Comparison of ENCODE assay signal across 2 cellular contexts in the genomic region with DNA sequence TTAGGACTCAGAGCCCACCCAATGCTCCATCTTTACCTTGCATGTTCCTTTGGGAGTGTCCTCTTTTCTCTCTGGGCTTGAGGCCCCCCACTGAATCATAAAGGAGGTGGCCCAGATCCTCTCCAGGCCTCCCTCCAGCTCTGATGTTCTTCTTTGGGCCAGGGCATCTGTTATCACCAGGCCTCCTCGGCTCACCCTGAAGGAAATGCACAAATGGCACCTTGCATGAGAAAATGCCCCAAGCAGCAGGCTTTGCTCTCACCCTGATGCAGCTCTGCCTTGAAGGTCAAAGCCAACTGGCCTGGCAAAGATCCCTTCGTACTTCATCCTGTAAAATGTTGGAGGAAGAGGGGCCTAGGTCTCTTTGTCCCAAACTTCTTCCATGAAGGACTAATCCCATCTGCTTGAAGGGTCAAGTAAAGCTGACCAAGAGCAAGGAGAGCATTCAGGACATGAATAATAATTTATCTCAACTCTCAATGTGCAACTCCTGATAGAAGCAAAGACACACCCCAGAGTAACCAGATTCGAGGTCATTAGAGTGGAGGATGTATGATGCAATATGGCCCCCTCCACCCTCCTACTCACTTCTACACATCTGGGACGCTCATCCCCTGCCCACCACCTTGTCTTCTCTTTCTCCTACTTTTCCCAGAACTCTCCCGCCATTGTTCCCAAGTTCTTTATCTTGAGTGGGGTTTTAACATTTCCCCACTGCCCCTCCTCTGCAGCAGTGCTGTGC.
A peak's percentile ranks its signal among the peaks of the same experiment; 100 is the strongest.
TF ChIP-seq lines count a peak whose summit lies in the region.

No MANE protein-coding gene starts in this region.

TF ChIP-seq in HepG2, 621 proteins besides CTCF, POLR2A, EP300 and RAD21:
- TF ChIP-seq ZFP37 (CRISPR knock-in tag; IDR thresholded peaks at IDR 0.05; ENCODE audit: borderline replicate concordance) = no peak
- TF ChIP-seq KAT7 (CRISPR knock-in tag; IDR thresholded peaks at IDR 0.05; ENCODE audit: borderline replicate concordance) = no peak
- TF ChIP-seq, protein P1, sequence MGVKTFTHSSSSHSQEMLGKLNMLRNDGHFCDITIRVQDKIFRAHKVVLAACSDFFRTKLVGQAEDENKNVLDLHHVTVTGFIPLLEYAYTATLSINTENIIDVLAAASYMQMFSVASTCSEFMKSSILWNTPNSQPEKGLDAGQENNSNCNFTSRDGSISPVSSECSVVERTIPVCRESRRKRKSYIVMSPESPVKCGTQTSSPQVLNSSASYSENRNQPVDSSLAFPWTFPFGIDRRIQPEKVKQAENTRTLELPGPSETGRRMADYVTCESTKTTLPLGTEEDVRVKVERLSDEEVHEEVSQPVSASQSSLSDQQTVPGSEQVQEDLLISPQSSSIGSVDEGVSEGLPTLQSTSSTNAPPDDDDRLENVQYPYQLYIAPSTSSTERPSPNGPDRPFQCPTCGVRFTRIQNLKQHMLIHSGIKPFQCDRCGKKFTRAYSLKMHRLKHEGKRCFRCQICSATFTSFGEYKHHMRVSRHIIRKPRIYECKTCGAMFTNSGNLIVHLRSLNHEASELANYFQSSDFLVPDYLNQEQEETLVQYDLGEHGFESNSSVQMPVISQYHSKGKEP (CRISPR knock-in tag; IDR thresholded peaks at IDR 0.05) = no peak
- 0 out of 2 replicates have a peak, but pooled peaks have one; percentile 11 for TF ChIP-seq ATF7 (IDR thresholded peaks at IDR 0.05)
- no peak for TF ChIP-seq ATF7 (CRISPR knock-in tag; IDR thresholded peaks at IDR 0.05)
- no peak for TF ChIP-seq ZNF367 (CRISPR knock-in tag; IDR thresholded peaks at IDR 0.05; ENCODE audit: borderline replicate concordance)
- peak; percentile 35; the same call in 1 of the 2 replicates for TF ChIP-seq CEBPB (IDR thresholded peaks at IDR 0.05; ENCODE audit: borderline replicate concordance, low read depth, low read length)
- TF ChIP-seq ZNF629 (CRISPR knock-in tag; conservative IDR thresholded peaks at IDR 0.05) = no peak
- TF ChIP-seq, protein P2, sequence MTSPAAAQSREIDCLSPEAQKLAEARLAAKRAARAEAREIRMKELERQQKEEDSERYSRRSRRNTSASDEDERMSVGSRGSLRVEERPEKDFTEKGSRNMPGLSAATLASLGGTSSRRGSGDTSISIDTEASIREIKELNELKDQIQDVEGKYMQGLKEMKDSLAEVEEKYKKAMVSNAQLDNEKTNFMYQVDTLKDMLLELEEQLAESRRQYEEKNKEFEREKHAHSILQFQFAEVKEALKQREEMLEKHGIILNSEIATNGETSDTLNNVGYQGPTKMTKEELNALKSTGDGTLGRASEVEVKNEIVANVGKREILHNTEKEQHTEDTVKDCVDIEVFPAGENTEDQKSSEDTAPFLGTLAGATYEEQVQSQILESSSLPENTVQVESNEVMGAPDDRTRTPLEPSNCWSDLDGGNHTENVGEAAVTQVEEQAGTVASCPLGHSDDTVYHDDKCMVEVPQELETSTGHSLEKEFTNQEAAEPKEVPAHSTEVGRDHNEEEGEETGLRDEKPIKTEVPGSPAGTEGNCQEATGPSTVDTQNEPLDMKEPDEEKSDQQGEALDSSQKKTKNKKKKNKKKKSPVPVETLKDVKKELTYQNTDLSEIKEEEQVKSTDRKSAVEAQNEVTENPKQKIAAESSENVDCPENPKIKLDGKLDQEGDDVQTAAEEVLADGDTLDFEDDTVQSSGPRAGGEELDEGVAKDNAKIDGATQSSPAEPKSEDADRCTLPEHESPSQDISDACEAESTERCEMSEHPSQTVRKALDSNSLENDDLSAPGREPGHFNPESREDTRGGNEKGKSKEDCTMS (CRISPR knock-in tag; conservative IDR thresholded peaks at IDR 0.05) = no peak

TF ChIP-seq in K562, 482 proteins besides CTCF, POLR2A, EP300 and RAD21 (continues in another document):
- TF ChIP-seq SMAD2 (IDR thresholded peaks at IDR 0.05; ENCODE audit: low read depth, low read length) (no peak), NR4A1 (CRISPR knock-in tag; IDR thresholded peaks at IDR 0.05) (no peak), NR4A1 (tag; IDR thresholded peaks at IDR 0.05) (no peak), RCOR1 (IDR thresholded peaks at IDR 0.05; ENCODE audit: borderline replicate concordance in 1 of 2, low read depth in 2 of 2, low read length in 2 of 2) (peak in 1 of 2 experiments; percentile 90; a peak in 2 of 4 replicates), KLF16 (IDR thresholded peaks at IDR 0.05) (0 out of 2 replicates have a peak, but pooled peaks have one; percentile 28), ARID2 (IDR thresholded peaks at IDR 0.05) (no peak), JUND (IDR thresholded peaks at IDR 0.05; ENCODE audit: borderline replicate concordance, low read depth, low read length) (peak; percentile 77), JUND (tag; IDR thresholded peaks at IDR 0.05; ENCODE audit: borderline replicate concordance, low read depth, low read length) (peak; percentile 29; the same call in 1 of the 3 replicates), CXXC5 (CRISPR knock-in tag; IDR thresholded peaks at IDR 0.05) (0 out of 2 replicates have a peak, but pooled peaks have one; percentile 27), ZNF766 (CRISPR knock-in tag; conservative IDR thresholded peaks at IDR 0.05) (0 out of 2 replicates have a peak, but pooled peaks have one; percentile 28), CSDE1 (IDR thresholded peaks at IDR 0.05) (no peak), RBM17 (IDR thresholded peaks at IDR 0.05; ENCODE audit: borderline replicate concordance, low read depth, low read length) (no peak), TBL1XR1 (IDR thresholded peaks at IDR 0.05; ENCODE audit: low read length in 2 of 2) (peak in 1 of 2 experiments; percentile 53; a peak in 1 of 4 replicates), MTA2 (IDR thresholded peaks at IDR 0.05; ENCODE audit: low read depth) (peak; percentile 41; the same call in 1 of the 2 replicates), SRF (CRISPR knock-in tag; IDR thresholded peaks at IDR 0.05) (no peak), SMARCA4 (IDR thresholded peaks at IDR 0.05) (peak; percentile 46; the same call in 1 of the 2 replicates), ZNF197 (CRISPR knock-in tag; IDR thresholded peaks at IDR 0.05; ENCODE audit: low read depth) (no peak), NCOR1 (IDR thresholded peaks at IDR 0.05) (0 out of 2 replicates have a peak, but pooled peaks have one; percentile 9), ZSCAN32 (CRISPR knock-in tag; IDR thresholded peaks at IDR 0.05) (peak; percentile 81), TRIM28 (IDR thresholded peaks at IDR 0.05) (no peak), DPF2 (IDR thresholded peaks at IDR 0.05) (peak; percentile 39; the same call in 1 of the 2 replicates), CBFA2T3 (IDR thresholded peaks at IDR 0.05) (peak; percentile 45), ZSCAN29 (IDR thresholded peaks at IDR 0.05) (no peak)
- TF ChIP-seq, protein P3, sequence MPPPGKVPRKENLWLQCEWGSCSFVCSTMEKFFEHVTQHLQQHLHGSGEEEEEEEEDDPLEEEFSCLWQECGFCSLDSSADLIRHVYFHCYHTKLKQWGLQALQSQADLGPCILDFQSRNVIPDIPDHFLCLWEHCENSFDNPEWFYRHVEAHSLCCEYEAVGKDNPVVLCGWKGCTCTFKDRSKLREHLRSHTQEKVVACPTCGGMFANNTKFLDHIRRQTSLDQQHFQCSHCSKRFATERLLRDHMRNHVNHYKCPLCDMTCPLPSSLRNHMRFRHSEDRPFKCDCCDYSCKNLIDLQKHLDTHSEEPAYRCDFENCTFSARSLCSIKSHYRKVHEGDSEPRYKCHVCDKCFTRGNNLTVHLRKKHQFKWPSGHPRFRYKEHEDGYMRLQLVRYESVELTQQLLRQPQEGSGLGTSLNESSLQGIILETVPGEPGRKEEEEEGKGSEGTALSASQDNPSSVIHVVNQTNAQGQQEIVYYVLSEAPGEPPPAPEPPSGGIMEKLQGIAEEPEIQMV (tag; conservative IDR thresholded peaks at IDR 0.05; ENCODE audit: low read depth) = no peak
- TF ChIP-seq, protein P4, sequence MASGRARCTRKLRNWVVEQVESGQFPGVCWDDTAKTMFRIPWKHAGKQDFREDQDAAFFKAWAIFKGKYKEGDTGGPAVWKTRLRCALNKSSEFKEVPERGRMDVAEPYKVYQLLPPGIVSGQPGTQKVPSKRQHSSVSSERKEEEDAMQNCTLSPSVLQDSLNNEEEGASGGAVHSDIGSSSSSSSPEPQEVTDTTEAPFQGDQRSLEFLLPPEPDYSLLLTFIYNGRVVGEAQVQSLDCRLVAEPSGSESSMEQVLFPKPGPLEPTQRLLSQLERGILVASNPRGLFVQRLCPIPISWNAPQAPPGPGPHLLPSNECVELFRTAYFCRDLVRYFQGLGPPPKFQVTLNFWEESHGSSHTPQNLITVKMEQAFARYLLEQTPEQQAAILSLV (tag; IDR thresholded peaks at IDR 0.05) = peak; percentile 86
- TF ChIP-seq, protein P5, sequence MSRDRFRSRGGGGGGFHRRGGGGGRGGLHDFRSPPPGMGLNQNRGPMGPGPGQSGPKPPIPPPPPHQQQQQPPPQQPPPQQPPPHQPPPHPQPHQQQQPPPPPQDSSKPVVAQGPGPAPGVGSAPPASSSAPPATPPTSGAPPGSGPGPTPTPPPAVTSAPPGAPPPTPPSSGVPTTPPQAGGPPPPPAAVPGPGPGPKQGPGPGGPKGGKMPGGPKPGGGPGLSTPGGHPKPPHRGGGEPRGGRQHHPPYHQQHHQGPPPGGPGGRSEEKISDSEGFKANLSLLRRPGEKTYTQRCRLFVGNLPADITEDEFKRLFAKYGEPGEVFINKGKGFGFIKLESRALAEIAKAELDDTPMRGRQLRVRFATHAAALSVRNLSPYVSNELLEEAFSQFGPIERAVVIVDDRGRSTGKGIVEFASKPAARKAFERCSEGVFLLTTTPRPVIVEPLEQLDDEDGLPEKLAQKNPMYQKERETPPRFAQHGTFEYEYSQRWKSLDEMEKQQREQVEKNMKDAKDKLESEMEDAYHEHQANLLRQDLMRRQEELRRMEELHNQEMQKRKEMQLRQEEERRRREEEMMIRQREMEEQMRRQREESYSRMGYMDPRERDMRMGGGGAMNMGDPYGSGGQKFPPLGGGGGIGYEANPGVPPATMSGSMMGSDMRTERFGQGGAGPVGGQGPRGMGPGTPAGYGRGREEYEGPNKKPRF (IDR thresholded peaks at IDR 0.05; ENCODE audit: low read depth, low read length) = no peak
- TF ChIP-seq, protein P6, sequence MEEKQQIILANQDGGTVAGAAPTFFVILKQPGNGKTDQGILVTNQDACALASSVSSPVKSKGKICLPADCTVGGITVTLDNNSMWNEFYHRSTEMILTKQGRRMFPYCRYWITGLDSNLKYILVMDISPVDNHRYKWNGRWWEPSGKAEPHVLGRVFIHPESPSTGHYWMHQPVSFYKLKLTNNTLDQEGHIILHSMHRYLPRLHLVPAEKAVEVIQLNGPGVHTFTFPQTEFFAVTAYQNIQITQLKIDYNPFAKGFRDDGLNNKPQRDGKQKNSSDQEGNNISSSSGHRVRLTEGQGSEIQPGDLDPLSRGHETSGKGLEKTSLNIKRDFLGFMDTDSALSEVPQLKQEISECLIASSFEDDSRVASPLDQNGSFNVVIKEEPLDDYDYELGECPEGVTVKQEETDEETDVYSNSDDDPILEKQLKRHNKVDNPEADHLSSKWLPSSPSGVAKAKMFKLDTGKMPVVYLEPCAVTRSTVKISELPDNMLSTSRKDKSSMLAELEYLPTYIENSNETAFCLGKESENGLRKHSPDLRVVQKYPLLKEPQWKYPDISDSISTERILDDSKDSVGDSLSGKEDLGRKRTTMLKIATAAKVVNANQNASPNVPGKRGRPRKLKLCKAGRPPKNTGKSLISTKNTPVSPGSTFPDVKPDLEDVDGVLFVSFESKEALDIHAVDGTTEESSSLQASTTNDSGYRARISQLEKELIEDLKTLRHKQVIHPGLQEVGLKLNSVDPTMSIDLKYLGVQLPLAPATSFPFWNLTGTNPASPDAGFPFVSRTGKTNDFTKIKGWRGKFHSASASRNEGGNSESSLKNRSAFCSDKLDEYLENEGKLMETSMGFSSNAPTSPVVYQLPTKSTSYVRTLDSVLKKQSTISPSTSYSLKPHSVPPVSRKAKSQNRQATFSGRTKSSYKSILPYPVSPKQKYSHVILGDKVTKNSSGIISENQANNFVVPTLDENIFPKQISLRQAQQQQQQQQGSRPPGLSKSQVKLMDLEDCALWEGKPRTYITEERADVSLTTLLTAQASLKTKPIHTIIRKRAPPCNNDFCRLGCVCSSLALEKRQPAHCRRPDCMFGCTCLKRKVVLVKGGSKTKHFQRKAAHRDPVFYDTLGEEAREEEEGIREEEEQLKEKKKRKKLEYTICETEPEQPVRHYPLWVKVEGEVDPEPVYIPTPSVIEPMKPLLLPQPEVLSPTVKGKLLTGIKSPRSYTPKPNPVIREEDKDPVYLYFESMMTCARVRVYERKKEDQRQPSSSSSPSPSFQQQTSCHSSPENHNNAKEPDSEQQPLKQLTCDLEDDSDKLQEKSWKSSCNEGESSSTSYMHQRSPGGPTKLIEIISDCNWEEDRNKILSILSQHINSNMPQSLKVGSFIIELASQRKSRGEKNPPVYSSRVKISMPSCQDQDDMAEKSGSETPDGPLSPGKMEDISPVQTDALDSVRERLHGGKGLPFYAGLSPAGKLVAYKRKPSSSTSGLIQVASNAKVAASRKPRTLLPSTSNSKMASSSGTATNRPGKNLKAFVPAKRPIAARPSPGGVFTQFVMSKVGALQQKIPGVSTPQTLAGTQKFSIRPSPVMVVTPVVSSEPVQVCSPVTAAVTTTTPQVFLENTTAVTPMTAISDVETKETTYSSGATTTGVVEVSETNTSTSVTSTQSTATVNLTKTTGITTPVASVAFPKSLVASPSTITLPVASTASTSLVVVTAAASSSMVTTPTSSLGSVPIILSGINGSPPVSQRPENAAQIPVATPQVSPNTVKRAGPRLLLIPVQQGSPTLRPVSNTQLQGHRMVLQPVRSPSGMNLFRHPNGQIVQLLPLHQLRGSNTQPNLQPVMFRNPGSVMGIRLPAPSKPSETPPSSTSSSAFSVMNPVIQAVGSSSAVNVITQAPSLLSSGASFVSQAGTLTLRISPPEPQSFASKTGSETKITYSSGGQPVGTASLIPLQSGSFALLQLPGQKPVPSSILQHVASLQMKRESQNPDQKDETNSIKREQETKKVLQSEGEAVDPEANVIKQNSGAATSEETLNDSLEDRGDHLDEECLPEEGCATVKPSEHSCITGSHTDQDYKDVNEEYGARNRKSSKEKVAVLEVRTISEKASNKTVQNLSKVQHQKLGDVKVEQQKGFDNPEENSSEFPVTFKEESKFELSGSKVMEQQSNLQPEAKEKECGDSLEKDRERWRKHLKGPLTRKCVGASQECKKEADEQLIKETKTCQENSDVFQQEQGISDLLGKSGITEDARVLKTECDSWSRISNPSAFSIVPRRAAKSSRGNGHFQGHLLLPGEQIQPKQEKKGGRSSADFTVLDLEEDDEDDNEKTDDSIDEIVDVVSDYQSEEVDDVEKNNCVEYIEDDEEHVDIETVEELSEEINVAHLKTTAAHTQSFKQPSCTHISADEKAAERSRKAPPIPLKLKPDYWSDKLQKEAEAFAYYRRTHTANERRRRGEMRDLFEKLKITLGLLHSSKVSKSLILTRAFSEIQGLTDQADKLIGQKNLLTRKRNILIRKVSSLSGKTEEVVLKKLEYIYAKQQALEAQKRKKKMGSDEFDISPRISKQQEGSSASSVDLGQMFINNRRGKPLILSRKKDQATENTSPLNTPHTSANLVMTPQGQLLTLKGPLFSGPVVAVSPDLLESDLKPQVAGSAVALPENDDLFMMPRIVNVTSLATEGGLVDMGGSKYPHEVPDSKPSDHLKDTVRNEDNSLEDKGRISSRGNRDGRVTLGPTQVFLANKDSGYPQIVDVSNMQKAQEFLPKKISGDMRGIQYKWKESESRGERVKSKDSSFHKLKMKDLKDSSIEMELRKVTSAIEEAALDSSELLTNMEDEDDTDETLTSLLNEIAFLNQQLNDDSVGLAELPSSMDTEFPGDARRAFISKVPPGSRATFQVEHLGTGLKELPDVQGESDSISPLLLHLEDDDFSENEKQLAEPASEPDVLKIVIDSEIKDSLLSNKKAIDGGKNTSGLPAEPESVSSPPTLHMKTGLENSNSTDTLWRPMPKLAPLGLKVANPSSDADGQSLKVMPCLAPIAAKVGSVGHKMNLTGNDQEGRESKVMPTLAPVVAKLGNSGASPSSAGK (IDR thresholded peaks at IDR 0.05) = peak; percentile 35; the same call in 1 of the 2 replicates
